Comparison of ENCODE assay signal across 8 cellular contexts in genomic region chr11:65472588-65473274, GRCh38. TPM values are rescaled to one million over a fixed set of nuclear protein-coding genes. Genes with fewer than 3 reads are reported as not detected.
DNase-seq lines count a peak whose midpoint lies in the region; ATAC-seq, FAIRE-seq and TF ChIP-seq lines count a peak whose summit lies in the region.
"Not testable (repeated sequence)": the region's sequence is repeated elsewhere in the genome, so short reads cannot be mapped to it uniquely, and the experiment has no call there.

No MANE protein-coding gene starts in this region.

- H3K23ac ChIP-seq in IMR-90 (ENCODE audit: low read depth, low read length): not testable (repeated sequence)

- H3K4me1 ChIP-seq in A673 (ENCODE audit: insufficient read depth, low read length, poor library complexity, severe bottlenecking) (peaks cover 17% of the 10 kb centered on the region), IMR-90 (ENCODE audit: control insufficient read depth, insufficient read depth, low read length) (peaks cover 14% of the 10 kb centered on the region), endothelial cell of umbilical vein (ENCODE audit: control insufficient read depth, extremely low read depth, insufficient read depth, low read length) (peaks cover 26% of the 10 kb centered on the region), left lung (peaks cover 11 to 56% of the 10 kb centered on the region in 2 donors), subcutaneous abdominal adipose tissue (ENCODE audit: control insufficient read depth in 5 of 5, insufficient read depth in 5 of 5, low read length in 5 of 5) (peaks cover 7 to 43% (median 36%) of the 10 kb centered on the region in 5 donors)

- not testable (repeated sequence) for TF ChIP-seq RAD21 in IMR-90 (IDR thresholded peaks at IDR 0.05; ENCODE audit: low read length)

- TF ChIP-seq POLR2A in IMR-90 (IDR thresholded peaks at IDR 0.05; ENCODE audit: low read depth, low read length); endothelial cell of umbilical vein (IDR thresholded peaks at IDR 0.05; ENCODE audit: low read depth, low read length): not testable (repeated sequence)

- H3K27me3 ChIP-seq in A673 (replicated peaks; ENCODE audit: insufficient read depth, low read depth, low read length, poor library complexity); IMR-90 (ENCODE audit: control insufficient read depth, insufficient read depth, low read length); endothelial cell of umbilical vein (ENCODE audit: control insufficient read depth in 2 of 2, insufficient read depth in 2 of 2, low read length in 2 of 2); left lung; subcutaneous abdominal adipose tissue (ENCODE audit: control insufficient read depth in 5 of 5, insufficient read depth in 4 of 5, low read length in 5 of 5): not testable (repeated sequence)

- H3K9ac ChIP-seq in IMR-90 (ENCODE audit: low read depth, low read length); subcutaneous abdominal adipose tissue (ENCODE audit: low read length in 5 of 5): not testable (repeated sequence)
- peak overlapping the region; percentile 25 for H3K9ac ChIP-seq in endothelial cell of umbilical vein (replicated peaks; ENCODE audit: extremely low read depth, insufficient read depth, low read length)

- H4K91ac ChIP-seq in IMR-90 (ENCODE audit: insufficient read depth, low read depth, low read length): peak overlapping the region; percentile 54; the same call in 1 of the 2 replicates

- H3K79me2 ChIP-seq in endothelial cell of umbilical vein (ENCODE audit: control insufficient read depth, insufficient read depth, low read length): peaks cover 14% of the 10 kb centered on the region

- POLR2A ChIA-PET in A673 (lab: Charles Lee; ENCODE audit: low non-redundant PET) (interaction anchor here (1.3 kb wide), 1 partner anchor 30 kb away, joined by 5 read pairs; no protein-coding TSS in a partner anchor), IMR-90 (lab: Charles Lee; ENCODE audit: unreplicated experiment) (interaction anchor here (0.6 to 3.3 kb wide), 8 partner anchors 16 to 49 kb away, joined by 3 to 74 read pairs (median 4); partner anchors contain the start of gene MALAT1), endothelial cell of umbilical vein (lab: Charles Lee) (interaction anchor here (1.1 to 5.7 kb wide), 8 partner anchors 8 to 86 kb away, joined by 4 to 117 read pairs (median 10); partner anchors contain the start of genes MALAT1 and NEAT1)

- H2BK120ac ChIP-seq in IMR-90 (ENCODE audit: low read depth, low read length): peak overlapping the region; percentile 83; the same call in 1 of the 2 replicates

- peak overlapping the region; percentile 97; the same call in 1 of the 2 replicates for H2AK5ac ChIP-seq in IMR-90 (ENCODE audit: low read depth, low read length)

- H4K20me1 ChIP-seq in IMR-90 (ENCODE audit: insufficient read depth, low read length); endothelial cell of umbilical vein (replicated peaks; ENCODE audit: control insufficient read depth, extremely low read depth, insufficient read depth, low read length): not testable (repeated sequence)

- peak overlapping the region; percentile 98 for H3K27ac Mint-ChIP-seq in activated naive CD8-positive, alpha-beta T cell treated with anti-CD3 and anti-CD28 coated beads, Interleukin-2, amount 50 U/mL, for 24 hours
- H3K27ac Mint-ChIP-seq in osteocyte (ENCODE audit: unreplicated experiment): peak overlapping the region; percentile 95

- H3K4me1 Mint-ChIP-seq in activated naive CD8-positive, alpha-beta T cell treated with anti-CD3 and anti-CD28 coated beads, Interleukin-2, amount 50 U/mL, for 24 hours: peaks cover 53% of the 10 kb centered on the region
- H3K4me1 Mint-ChIP-seq in osteocyte (ENCODE audit: unreplicated experiment): peaks cover 45% of the 10 kb centered on the region

- H2BK5ac ChIP-seq in IMR-90 (ENCODE audit: low read depth, low read length, poor library complexity, severe bottlenecking): peak overlapping the region; percentile 81

- H3K4ac ChIP-seq in IMR-90 (ENCODE audit: low read depth, low read length): peak overlapping the region; percentile 85

- FAIRE-seq in endothelial cell of umbilical vein (lab: Jason Lieb, UNC): not testable (repeated sequence)

- in situ Hi-C loops in IMR-90 (cut with MboI; ENCODE audit: low sequenced_read_pairs): loop anchor here (5.0 kb wide), 1 partner anchor 35 kb away; no protein-coding TSS in a partner anchor

- not testable (repeated sequence) for H4K5ac ChIP-seq in IMR-90 (ENCODE audit: low read depth, low read length)

- not testable (repeated sequence) for DNase-seq in A673 (ENCODE audit: low spot score); IMR-90; activated naive CD8-positive, alpha-beta T cell treated with anti-CD3 and anti-CD28 coated beads, Interleukin-2, amount 50 U/mL, for 24 hours; endothelial cell of umbilical vein (ENCODE audit: low read depth, low spot score); left lung; osteocyte (ENCODE audit: extremely low spot score, unreplicated experiment)

- not testable (repeated sequence) for H2AFZ ChIP-seq in IMR-90 (replicated peaks; ENCODE audit: low read length, poor library complexity); endothelial cell of umbilical vein (ENCODE audit: low read depth, low read length)

- not testable (repeated sequence) for H3K36me3 Mint-ChIP-seq in activated naive CD8-positive, alpha-beta T cell treated with anti-CD3 and anti-CD28 coated beads, Interleukin-2, amount 50 U/mL, for 24 hours (ENCODE audit: low read depth); osteocyte (ENCODE audit: unreplicated experiment)

- not testable (repeated sequence) for H3K18ac ChIP-seq in IMR-90 (ENCODE audit: low read depth, low read length)

- H4K8ac ChIP-seq in IMR-90 (ENCODE audit: low read depth in 2 of 2, low read length in 2 of 2): peak overlapping the region in 1 of 2 experiments; percentile 27; a peak in 1 of 4 replicates

- not testable (repeated sequence) for H3K56ac ChIP-seq in IMR-90 (ENCODE audit: extremely low read depth, insufficient read depth, low read length)

- CTCF ChIA-PET in A673 (lab: Charles Lee): not testable (repeated sequence)
- CTCF ChIA-PET in IMR-90 (lab: Yijun Ruan, JAX) (interaction anchor here (0.8 to 2.8 kb wide), 5 partner anchors 11 to 38 kb away, joined by 3 to 10 read pairs (median 8); no protein-coding TSS in a partner anchor), endothelial cell of umbilical vein (lab: Charles Lee) (interaction anchor here (0.6 to 4.6 kb wide), 8 partner anchors 9 to 113 kb away, joined by 3 to 95 read pairs (median 8); partner anchors contain the start of gene MALAT1)

- H2AK9ac ChIP-seq in IMR-90 (replicated peaks; ENCODE audit: low read depth, low read length, poor library complexity): not testable (repeated sequence)

- H3K36me3 ChIP-seq in A673 (ENCODE audit: insufficient read depth, low read length, poor library complexity, severe bottlenecking); IMR-90 (ENCODE audit: control insufficient read depth, insufficient read depth, low read length); endothelial cell of umbilical vein (ENCODE audit: control insufficient read depth in 2 of 2, extremely low read depth in 1 of 2, insufficient read depth in 2 of 2, low read length in 2 of 2); left lung; subcutaneous abdominal adipose tissue (ENCODE audit: control insufficient read depth in 5 of 5, insufficient read depth in 5 of 5, low read length in 5 of 5): not testable (repeated sequence)

- H2BK15ac ChIP-seq in IMR-90 (ENCODE audit: low read depth, low read length): peak overlapping the region; percentile 91; the same call in 1 of the 3 replicates

- H3K9me3 ChIP-seq in A673 (ENCODE audit: low read depth, low read length, poor library complexity, severe bottlenecking); IMR-90 (ENCODE audit: control insufficient read depth, insufficient read depth, low read length); endothelial cell of umbilical vein (replicated peaks; ENCODE audit: control insufficient read depth, insufficient read depth, low read length); left lung; subcutaneous abdominal adipose tissue (ENCODE audit: control insufficient read depth in 5 of 5, low read length in 5 of 5): not testable (repeated sequence)

- not testable (repeated sequence) for H3K27me3 Mint-ChIP-seq in activated naive CD8-positive, alpha-beta T cell treated with anti-CD3 and anti-CD28 coated beads, Interleukin-2, amount 50 U/mL, for 24 hours; osteocyte (ENCODE audit: unreplicated experiment)

- peak overlapping the region; percentile 69 for H3K4me3 Mint-ChIP-seq in activated naive CD8-positive, alpha-beta T cell treated with anti-CD3 and anti-CD28 coated beads, Interleukin-2, amount 50 U/mL, for 24 hours
- H3K4me3 Mint-ChIP-seq in osteocyte (ENCODE audit: unreplicated experiment): not testable (repeated sequence)

- peak overlapping the region; percentile 49 for H3K27ac ChIP-seq in A673 (ENCODE audit: low read depth, low read length, poor library complexity, severe bottlenecking)
- peak overlapping the region; percentile 69; the same call in 1 of the 2 replicates for H3K27ac ChIP-seq in IMR-90 (ENCODE audit: insufficient read depth, low read length)
- peak overlapping the region; percentile 69 for H3K27ac ChIP-seq in VCaP
- peak overlapping the region; percentile 89 for H3K27ac ChIP-seq in endothelial cell of umbilical vein (ENCODE audit: insufficient read depth, low read depth, low read length)
- peak overlapping the region; percentile 81 to 89 for H3K27ac ChIP-seq in left lung
- peak overlapping the region; percentile 93 for H3K27ac ChIP-seq in subcutaneous abdominal adipose tissue (ENCODE audit: low read depth, low read length)

- H3K4me3 ChIP-seq in A673 (ENCODE audit: low read depth, low read length, poor library complexity, severe bottlenecking); endothelial cell of umbilical vein (replicated peaks in 1 of 3; ENCODE audit: insufficient read depth in 1 of 3, low read depth in 1 of 3, low read length in 3 of 3); subcutaneous abdominal adipose tissue (ENCODE audit: low read depth in 1 of 5, low read length in 5 of 5): not testable (repeated sequence)
- H3K4me3 ChIP-seq in IMR-90 (ENCODE audit: insufficient read depth, low read depth, low read length) (peak overlapping the region; percentile 13; the same call in 1 of the 2 replicates), left lung (peak overlapping the region in 1 of 2 donors; percentile 9)

- TF ChIP-seq CTCF in A673 (conservative IDR thresholded peaks at IDR 0.05; ENCODE audit: low read depth, low read length); IMR-90 (conservative IDR thresholded peaks at IDR 0.05; ENCODE audit: low read depth, low read length); VCaP (conservative IDR thresholded peaks at IDR 0.05); endothelial cell of umbilical vein (IDR thresholded peaks at IDR 0.05; ENCODE audit: extremely low read depth in 1 of 2, insufficient read depth in 1 of 2, low read depth in 1 of 2, low read length in 2 of 2); left lung (IDR thresholded peaks at IDR 0.05); osteocyte (IDR thresholded peaks at IDR 0.05): not testable (repeated sequence)

- peak overlapping the region; percentile 81; the same call in 1 of the 2 replicates for H2BK20ac ChIP-seq in IMR-90 (ENCODE audit: low read depth, low read length)

- WGBS in IMR-90 (ENCODE audit: extremely low coverage in 2 of 2, insufficient read length in 1 of 2), 2 experiments: 100% methylated on average over 4 of the region's 14 CpGs; no CpG with 5 or more reads in 1 of the 2 experiments

- intact Hi-C loops in A673 (cut with micrococcal nuclease; ENCODE audit: unreplicated experiment); left lung (cut with DNase I): not testable (repeated sequence)
- intact Hi-C loops in IMR-90 (cut with micrococcal nuclease): loop anchor here (5.0 kb wide), 1 partner anchor 35 kb away; no protein-coding TSS in a partner anchor
- intact Hi-C loops in endothelial cell of umbilical vein (cut with micrococcal nuclease): loop anchor here (1.0 kb wide), 6 partner anchors 15 to 90 kb away; partner anchors contain the start of genes NEAT1 and SLC25A45

- peak overlapping the region; percentile 37 for H3K4me2 ChIP-seq in IMR-90 (ENCODE audit: low read depth, low read length)
- not testable (repeated sequence) for H3K4me2 ChIP-seq in endothelial cell of umbilical vein (ENCODE audit: insufficient read depth, low read length)

- dilution Hi-C loops in IMR-90 (cut with HindIII; ENCODE audit: low sequenced_read_pairs, unreplicated experiment); endothelial cell of umbilical vein (cut with MboI; ENCODE audit: extremely low pct_ligation_motif_present, low sequenced_read_pairs): not testable (repeated sequence)

- peak overlapping the region; percentile 79; the same call in 1 of the 2 replicates for H3K14ac ChIP-seq in IMR-90 (replicated peaks; ENCODE audit: low read depth, low read length)

- not testable (repeated sequence) for H3K9me3 Mint-ChIP-seq in activated naive CD8-positive, alpha-beta T cell treated with anti-CD3 and anti-CD28 coated beads, Interleukin-2, amount 50 U/mL, for 24 hours; osteocyte (ENCODE audit: unreplicated experiment)

- peaks cover 6 to 62% of the 10 kb centered on the region in 2 experiments; a peak in 3 of 4 replicates for H3K79me1 ChIP-seq in IMR-90 (ENCODE audit: low read depth in 1 of 2, low read length in 2 of 2)

- H3K9me1 ChIP-seq in IMR-90 (ENCODE audit: insufficient read depth, low read length): peaks cover 14% of the 10 kb centered on the region
- H3K9me1 ChIP-seq in endothelial cell of umbilical vein (replicated peaks; ENCODE audit: control insufficient read depth, extremely low read depth, insufficient read depth, low read length): not testable (repeated sequence)

- not testable (repeated sequence) for BruUV-seq in A673 (replicated peaks; lab: Mats Ljungman, UMichigan); IMR-90 (replicated peaks; lab: Mats Ljungman, UMichigan)
- TSS peak; percentile 74 for BruUV-seq in endothelial cell of umbilical vein (replicated peaks; lab: Mats Ljungman, UMichigan)

- ATAC-seq in IMR-90 (ENCODE audit: low read depth); activated naive CD8-positive, alpha-beta T cell treated with anti-CD3 and anti-CD28 coated beads, Interleukin-2, amount 50 U/mL, for 24 hours; left lung: not testable (repeated sequence)

RNA-seq across cellular contexts. Expression of gene MALAT1, which starts 26.1 kb away (rescaled TPM):
- total RNA-seq in A673 (2021): 4,586 and 4,701 TPM in 2 replicates
- total RNA-seq in IMR-90 (2012; rRNA removed): 3,569 and 5,244 TPM in 2 replicates
- 430 and 636 TPM in 2 replicates for polyA plus RNA-seq in IMR-90 (2012; rRNA removed)
- 4.7 and 16.7 TPM in 2 replicates for polyA plus RNA-seq in IMR-90 (2012; cell fraction: cytosol; rRNA removed)
- polyA plus RNA-seq in IMR-90 (2012; cell fraction: nucleus; rRNA removed; ENCODE audit: low replicate concordance): 481 and 5,232 TPM in 2 replicates
- total RNA-seq in endothelial cell of umbilical vein: 7,529 and 7,700 TPM in 2 replicates
- 394 and 491 TPM in 2 replicates for polyA plus RNA-seq in endothelial cell of umbilical vein
- 47.1 and 87.3 TPM in 2 replicates for polyA plus RNA-seq in endothelial cell of umbilical vein (2011; cell fraction: cytosol; rRNA removed)
- 5,514 and 5,703 TPM in 2 replicates for polyA plus RNA-seq in endothelial cell of umbilical vein (2011; cell fraction: nucleus; rRNA removed)
- 638 and 920 TPM in 2 replicates for polyA plus RNA-seq in endothelial cell of umbilical vein (2012)
- 8,330 and 9,132 TPM in 2 replicates for polyA minus RNA-seq in endothelial cell of umbilical vein
- 1,996 TPM for polyA minus RNA-seq in endothelial cell of umbilical vein (2011; cell fraction: cytosol; rRNA and poly(A)+ RNA removed)
- 28,697 and 33,573 TPM in 2 replicates for polyA minus RNA-seq in endothelial cell of umbilical vein (2011; cell fraction: nucleus; rRNA and poly(A)+ RNA removed)
- total RNA-seq in left lung: over 10,000 TPM; 12,400 to 15,875 TPM
- 11,843 and 16,538 TPM in 2 replicates for total RNA-seq in osteocyte

RNA-seq across cellular contexts. Expression of gene NEAT1, which starts 50.1 kb away (rescaled TPM):
- 196 and 211 TPM in 2 replicates for total RNA-seq in A673 (2021)
- 30.1 and 38.0 TPM in 2 replicates for total RNA-seq in IMR-90 (2012; rRNA removed)
- 56.3 and 114 TPM in 2 replicates for polyA plus RNA-seq in IMR-90 (2012; rRNA removed)
- 12.5 and 21.1 TPM in 2 replicates for polyA plus RNA-seq in IMR-90 (2012; cell fraction: cytosol; rRNA removed)
- polyA plus RNA-seq in IMR-90 (2012; cell fraction: nucleus; rRNA removed; ENCODE audit: low replicate concordance): 237 and 1,050 TPM in 2 replicates
- total RNA-seq in endothelial cell of umbilical vein: 957 and 1,053 TPM in 2 replicates
- 34.4 and 43.3 TPM in 2 replicates for polyA plus RNA-seq in endothelial cell of umbilical vein
- 15.1 and 49.9 TPM in 2 replicates for polyA plus RNA-seq in endothelial cell of umbilical vein (2011; cell fraction: cytosol; rRNA removed)
- polyA plus RNA-seq in endothelial cell of umbilical vein (2011; cell fraction: nucleus; rRNA removed): 443 and 462 TPM in 2 replicates
- 254 and 310 TPM in 2 replicates for polyA plus RNA-seq in endothelial cell of umbilical vein (2012)
- polyA minus RNA-seq in endothelial cell of umbilical vein: 900 and 1,086 TPM in 2 replicates
- 31.7 TPM for polyA minus RNA-seq in endothelial cell of umbilical vein (2011; cell fraction: cytosol; rRNA and poly(A)+ RNA removed)
- 1,191 and 1,444 TPM in 2 replicates for polyA minus RNA-seq in endothelial cell of umbilical vein (2011; cell fraction: nucleus; rRNA and poly(A)+ RNA removed)
- 1,000 to 10,000 TPM; 1,146 to 1,441 TPM for total RNA-seq in left lung
- 300 and 534 TPM in 2 replicates for total RNA-seq in osteocyte

RNA-seq across cellular contexts. Expression of gene SCYL1, which starts 52.2 kb away (rescaled TPM):
- total RNA-seq in A673 (2021) (90.6 and 95.7 TPM in 2 replicates), IMR-90 (2012; rRNA removed) (95.8 and 96.4 TPM in 2 replicates), endothelial cell of umbilical vein (88.2 and 88.7 TPM in 2 replicates), left lung (10 to 100 TPM; 81.2 to 82.5 TPM), osteocyte (103 and 104 TPM in 2 replicates)
- polyA plus RNA-seq in IMR-90 (2012; rRNA removed) (150 and 172 TPM in 2 replicates), endothelial cell of umbilical vein (126 and 153 TPM in 2 replicates)
- 166 and 172 TPM in 2 replicates for polyA plus RNA-seq in IMR-90 (2012; cell fraction: cytosol; rRNA removed)
- 173 and 359 TPM in 2 replicates for polyA plus RNA-seq in IMR-90 (2012; cell fraction: nucleus; rRNA removed; ENCODE audit: low replicate concordance)
- 95.1 and 111 TPM in 2 replicates for polyA plus RNA-seq in endothelial cell of umbilical vein (2011; cell fraction: cytosol; rRNA removed)
- 143 and 176 TPM in 2 replicates for polyA plus RNA-seq in endothelial cell of umbilical vein (2011; cell fraction: nucleus; rRNA removed)
- polyA plus RNA-seq in endothelial cell of umbilical vein (2012): 53.3 and 68.2 TPM in 2 replicates
- polyA minus RNA-seq in endothelial cell of umbilical vein: 50.9 and 74.3 TPM in 2 replicates
- 57.2 TPM for polyA minus RNA-seq in endothelial cell of umbilical vein (2011; cell fraction: cytosol; rRNA and poly(A)+ RNA removed)
- 38.2 and 51.4 TPM in 2 replicates for polyA minus RNA-seq in endothelial cell of umbilical vein (2011; cell fraction: nucleus; rRNA and poly(A)+ RNA removed)
